In the genomic region with DNA sequence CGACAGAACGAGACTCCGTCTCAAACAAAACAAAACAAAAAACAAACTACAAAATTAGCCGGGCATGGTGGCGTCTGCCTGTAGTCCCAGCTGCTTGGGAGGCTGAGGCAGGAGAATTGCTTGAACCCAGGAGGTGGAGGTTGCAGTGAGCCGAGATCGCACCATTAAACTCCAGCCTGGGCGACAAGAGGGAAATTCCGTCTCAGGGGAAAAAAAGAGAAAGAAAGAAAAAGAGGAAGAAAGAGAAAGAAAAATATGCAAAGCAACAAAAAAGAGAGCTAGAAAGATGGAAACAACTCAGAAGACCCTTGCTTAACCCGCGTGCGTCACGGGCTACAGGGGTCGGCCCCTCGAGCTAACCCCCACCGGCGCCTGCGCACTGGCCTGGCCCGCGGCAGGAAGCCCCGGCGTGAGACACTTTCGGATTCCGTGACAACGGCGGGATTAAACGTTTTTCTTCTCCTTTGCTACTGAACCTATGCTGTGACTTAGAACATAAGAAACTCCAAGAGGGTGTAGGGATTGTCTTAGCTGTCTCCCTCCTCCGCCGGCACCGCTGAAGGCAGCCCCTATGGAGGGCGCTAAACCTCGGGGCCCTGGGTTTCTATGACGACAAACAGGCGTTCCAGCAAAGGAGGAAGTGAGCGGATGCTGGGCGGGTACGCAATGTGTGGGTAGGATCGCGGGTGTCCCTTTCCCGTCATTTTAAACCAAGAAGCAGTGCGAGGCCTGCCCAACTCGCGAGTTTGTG, we compare ENCODE assay signal across 1 cellular context.
A peak's percentile ranks its signal among the peaks of the same experiment; 100 is the strongest.
TF ChIP-seq lines count a peak whose summit lies in the region.

A gene with protein sequence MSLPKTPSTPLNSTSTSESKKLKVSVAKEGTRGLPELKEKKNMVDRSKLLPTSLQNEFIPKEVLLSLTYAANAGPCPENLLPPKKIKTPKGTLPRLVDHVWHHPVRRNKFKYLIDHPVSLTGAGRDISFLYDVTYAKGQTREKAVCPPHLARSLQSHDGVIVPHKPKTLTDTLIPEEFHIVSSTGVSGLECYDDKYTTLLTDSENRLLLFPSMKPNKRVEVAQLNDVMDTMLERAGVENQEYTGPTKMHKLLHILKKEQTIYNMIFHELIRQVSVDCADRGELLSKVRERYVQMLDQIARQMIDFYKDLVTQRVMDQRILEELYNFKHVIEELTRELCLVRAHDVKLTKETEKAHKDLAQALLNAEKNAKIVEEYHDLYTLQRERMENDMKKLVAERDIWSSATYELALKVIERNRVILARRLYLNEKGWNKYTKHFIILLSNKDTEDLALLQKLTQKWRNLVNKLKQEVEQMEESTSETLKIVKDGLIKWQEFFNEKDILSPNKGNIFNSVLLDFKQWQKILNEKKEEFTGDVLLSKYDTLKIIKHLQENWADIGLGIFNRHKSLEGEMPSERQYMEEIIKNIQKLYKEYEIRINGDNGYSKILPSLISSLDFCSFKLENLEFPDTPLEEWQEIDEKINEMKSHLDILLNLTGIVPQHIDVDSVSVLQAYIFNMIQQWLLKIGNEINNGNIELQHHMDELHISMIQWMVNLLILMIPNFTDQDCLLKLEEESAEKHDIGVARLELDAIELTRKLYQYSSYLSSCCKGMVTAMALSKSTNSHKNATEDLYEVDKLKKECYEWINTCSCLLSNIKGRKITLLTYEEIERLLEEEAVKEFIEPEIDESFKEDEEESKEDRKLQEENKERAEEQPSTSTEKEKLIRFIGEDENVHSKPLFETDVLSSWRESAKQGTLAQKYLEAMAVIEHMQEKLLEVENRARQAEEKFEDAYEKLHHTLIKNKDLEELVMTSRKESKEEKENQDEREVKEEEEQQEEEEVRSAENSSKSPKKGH (plus strand): TSS at position 630 of the 751 bp plus-strand sequence. CDS start 539 bp downstream, outside the sequence.

TF ChIP-seq in GM12878, 131 proteins besides CTCF, POLR2A, EP300 and RAD21 (continued from another document and continues in another):
- TF ChIP-seq HDAC6 (IDR thresholded peaks at IDR 0.05; ENCODE audit: unreplicated experiment) (peak; percentile 36), MLLT1 (IDR thresholded peaks at IDR 0.05) (peak; percentile 97), CBFB (IDR thresholded peaks at IDR 0.05; ENCODE audit: low read depth) (peak; percentile 85), BHLHE40 (IDR thresholded peaks at IDR 0.05; ENCODE audit: borderline replicate concordance in 1 of 2, low read depth in 2 of 2, low read length in 1 of 2) (peak; percentile 47 to 69; a peak in 2 of 4 replicates), ELK1 (IDR thresholded peaks at IDR 0.05; ENCODE audit: low read depth, low read length) (no peak), ZBTB4 (CRISPR knock-in tag; IDR thresholded peaks at IDR 0.05) (no peak), ATF2 (IDR thresholded peaks at IDR 0.05; ENCODE audit: low read length) (no peak), SKIL (IDR thresholded peaks at IDR 0.05; ENCODE audit: low read depth, poor library complexity, severe bottlenecking) (peak; percentile 64), JUND (IDR thresholded peaks at IDR 0.05; ENCODE audit: low read depth, low read length) (0 out of 2 replicates have a peak, but pooled peaks have one; percentile 16), SP1 (IDR thresholded peaks at IDR 0.05; ENCODE audit: low read depth, low read length) (no peak), CEBPB (IDR thresholded peaks at IDR 0.05; ENCODE audit: borderline replicate concordance in 1 of 2, low read depth in 2 of 2, low read length in 2 of 2) (no peak), NRF1 (conservative IDR thresholded peaks at IDR 0.05; ENCODE audit: low read depth, low read length) (peak; percentile 75), E4F1 (IDR thresholded peaks at IDR 0.05; ENCODE audit: borderline replicate concordance, partially characterized antibody) (peak; percentile 68), BACH1 (IDR thresholded peaks at IDR 0.05; ENCODE audit: borderline replicate concordance) (peak; percentile 68), ZNF207 (IDR thresholded peaks at IDR 0.05; ENCODE audit: borderline replicate concordance) (peak; percentile 19; the same call in 1 of the 2 replicates), PAX8 (IDR thresholded peaks at IDR 0.05) (no peak), MYB (IDR thresholded peaks at IDR 0.05; ENCODE audit: borderline replicate concordance, low read depth, low read length) (peak; percentile 93), NR2F1 (conservative IDR thresholded peaks at IDR 0.05) (peak; percentile 85), FOS (IDR thresholded peaks at IDR 0.05; ENCODE audit: borderline replicate concordance, extremely low read depth, insufficient read length) (no peak), SUPT20H (IDR thresholded peaks at IDR 0.05; ENCODE audit: borderline replicate concordance, control insufficient read depth, low read depth, low read length) (no peak), EED (IDR thresholded peaks at IDR 0.05; ENCODE audit: low read depth) (no peak), YY1 (IDR thresholded peaks at IDR 0.05; ENCODE audit: low read depth, low read length) (peak; percentile 55), ATF7 (IDR thresholded peaks at IDR 0.05; ENCODE audit: low read depth) (peak; percentile 78), POLR2AphosphoS2 (IDR thresholded peaks at IDR 0.05; ENCODE audit: low read depth, low read length) (no peak; the same call in 1 of the 2 replicates), IRF3 (IDR thresholded peaks at IDR 0.05) (no peak), USF1 (IDR thresholded peaks at IDR 0.05; ENCODE audit: borderline replicate concordance, extremely low read length, insufficient read depth, low read depth, low read length) (no peak), ESRRA (IDR thresholded peaks at IDR 0.05; ENCODE audit: low read length) (no peak), SUZ12 (IDR thresholded peaks at IDR 0.05; ENCODE audit: unreplicated experiment) (no peak), MXI1 (IDR thresholded peaks at IDR 0.05; ENCODE audit: low read depth, low read length) (peak; percentile 95), ZBED1 (IDR thresholded peaks at IDR 0.05; ENCODE audit: borderline replicate concordance) (no peak)
- TF ChIP-seq, protein P1, sequence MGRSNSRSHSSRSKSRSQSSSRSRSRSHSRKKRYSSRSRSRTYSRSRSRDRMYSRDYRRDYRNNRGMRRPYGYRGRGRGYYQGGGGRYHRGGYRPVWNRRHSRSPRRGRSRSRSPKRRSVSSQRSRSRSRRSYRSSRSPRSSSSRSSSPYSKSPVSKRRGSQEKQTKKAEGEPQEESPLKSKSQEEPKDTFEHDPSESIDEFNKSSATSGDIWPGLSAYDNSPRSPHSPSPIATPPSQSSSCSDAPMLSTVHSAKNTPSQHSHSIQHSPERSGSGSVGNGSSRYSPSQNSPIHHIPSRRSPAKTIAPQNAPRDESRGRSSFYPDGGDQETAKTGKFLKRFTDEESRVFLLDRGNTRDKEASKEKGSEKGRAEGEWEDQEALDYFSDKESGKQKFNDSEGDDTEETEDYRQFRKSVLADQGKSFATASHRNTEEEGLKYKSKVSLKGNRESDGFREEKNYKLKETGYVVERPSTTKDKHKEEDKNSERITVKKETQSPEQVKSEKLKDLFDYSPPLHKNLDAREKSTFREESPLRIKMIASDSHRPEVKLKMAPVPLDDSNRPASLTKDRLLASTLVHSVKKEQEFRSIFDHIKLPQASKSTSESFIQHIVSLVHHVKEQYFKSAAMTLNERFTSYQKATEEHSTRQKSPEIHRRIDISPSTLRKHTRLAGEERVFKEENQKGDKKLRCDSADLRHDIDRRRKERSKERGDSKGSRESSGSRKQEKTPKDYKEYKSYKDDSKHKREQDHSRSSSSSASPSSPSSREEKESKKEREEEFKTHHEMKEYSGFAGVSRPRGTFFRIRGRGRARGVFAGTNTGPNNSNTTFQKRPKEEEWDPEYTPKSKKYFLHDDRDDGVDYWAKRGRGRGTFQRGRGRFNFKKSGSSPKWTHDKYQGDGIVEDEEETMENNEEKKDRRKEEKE (IDR thresholded peaks at IDR 0.05), result no peak
